In genomic region chr22:24553597-24554315, GRCh38 we compare ENCODE assay signal across 6 cellular contexts.
DNase-seq lines count a peak whose midpoint lies in the region; ATAC-seq and TF ChIP-seq lines count a peak whose summit lies in the region.

No MANE protein-coding gene starts in this region.

- H3K4me1 ChIP-seq in ACC112 (ENCODE audit: control insufficient read depth, insufficient read depth, low read length, unreplicated experiment): peaks cover 21% of the 10 kb centered on the region
- H3K4me1 ChIP-seq in stomach smooth muscle (ENCODE audit: control insufficient read depth, insufficient read depth, low read length): peaks cover 50% of the 10 kb centered on the region

- H3K27ac ChIP-seq in ACC112 (ENCODE audit: low read depth, low read length): peak overlapping the region; percentile 63; the same call in 1 of the 2 replicates
- H3K27ac ChIP-seq in stomach smooth muscle (ENCODE audit: low read length): peak overlapping the region; percentile 92

- peaks cover 83% of the 10 kb centered on the region for H3K79me2 ChIP-seq in ACC112 (ENCODE audit: control insufficient read depth, insufficient read depth, low read length, unreplicated experiment)

- TF ChIP-seq CTCF in fibroblast of mammary gland (conservative IDR thresholded peaks at IDR 0.05; ENCODE audit: control insufficient read depth, insufficient read depth, low read depth, low read length): no peak

- peak; percentile 56 for DNase-seq in NCI-H69 (lab: John Stamatoyannopoulos, UW)
- DNase-seq in fibroblast of mammary gland (ENCODE audit: low read depth): no peak
- no peak for DNase-seq in activated gamma-delta T cell treated with Interleukin-2 at 50 U/mL for 16 hours

- ATAC-seq in GM21786 (IDR thresholded peaks at IDR 0.05; ENCODE audit: unreplicated experiment): no peak

- H3K9ac ChIP-seq in stomach smooth muscle (ENCODE audit: low read length in 2 of 2): peak overlapping the region; percentile 93 to 94

- no peak overlapping the region for H2AFZ ChIP-seq in ACC112 (ENCODE audit: low read length, unreplicated experiment)

- no peaks in the 10 kb centered on the region for H3K9me3 ChIP-seq in stomach smooth muscle (ENCODE audit: control insufficient read depth in 2 of 2, low read length in 2 of 2)

- H3K36me3 ChIP-seq in ACC112 (ENCODE audit: insufficient read depth, low read length) (peaks cover 5% of the 10 kb centered on the region; the same call in 1 of the 2 replicates), stomach smooth muscle (ENCODE audit: control insufficient read depth in 2 of 2, insufficient read depth in 2 of 2, low read length in 2 of 2) (peaks cover 16% of the 10 kb centered on the region in 2 donors)

- peak overlapping the region; percentile 96 for H3K4me3 ChIP-seq in ACC112 (ENCODE audit: low read depth, low read length)
- peak overlapping the region; percentile 93 for H3K4me3 ChIP-seq in fibroblast of mammary gland (ENCODE audit: control insufficient read depth, low read depth, low read length)
- peak overlapping the region; percentile 65 to 96 for H3K4me3 ChIP-seq in stomach smooth muscle (ENCODE audit: low read length in 2 of 2)

- H3K27me3 ChIP-seq in ACC112 (ENCODE audit: insufficient read depth, low read length): no peaks in the 10 kb centered on the region
- no peaks in the 10 kb centered on the region for H3K27me3 ChIP-seq in stomach smooth muscle (ENCODE audit: control insufficient read depth in 1 of 2, insufficient read depth in 2 of 2, low read length in 2 of 2)
